8 cellular contexts compared by ENCODE assay signal in genomic region chr10:84925495-84925894, GRCh38.
"Had no signal": no experiment of that assay in that cellular context is flagged by ENCODE, and none has a peak within 500 bp of the region (broad histone marks: within the 10 kb centered on the region; RNA-seq: fewer than 3 reads in every experiment).

No MANE protein-coding gene starts in this region.

- H3K27ac ChIP-seq: GM23248 had no signal

- DNase-seq: GM23248, GOT3, H7, H9, HCEC 1CT, HFFc6 had no signal

- H3K4me3 ChIP-seq: GM23248, GM23338, HAP-1 had no signal

- H3K4me1 ChIP-seq: HAP-1 had no signal

- H3K9me3 ChIP-seq: HAP-1 had no signal

- H3K36me3 ChIP-seq: HAP-1 had no signal
